Comparison of ENCODE assay signal across 1 cellular context in genomic region chr7:91628742-91629141, GRCh38.
TF ChIP-seq lines count a peak whose summit lies in the region.

No MANE protein-coding gene starts in this region.

TF ChIP-seq in WTC11, 78 proteins besides CTCF, POLR2A, EP300 and RAD21 (continued from another document):
- TF ChIP-seq ZNF281 (CRISPR knock-in tag; IDR thresholded peaks at IDR 0.05) (no peak), USF2 (CRISPR knock-in tag; IDR thresholded peaks at IDR 0.05) (no peak), JUN (CRISPR knock-in tag; IDR thresholded peaks at IDR 0.05) (no peak), NR2C2 (CRISPR knock-in tag; IDR thresholded peaks at IDR 0.05) (no peak), STAT6 (CRISPR knock-in tag; conservative IDR thresholded peaks at IDR 0.05; ENCODE audit: low read depth) (no peak), ELF4 (CRISPR knock-in tag; IDR thresholded peaks at IDR 0.05; ENCODE audit: low read depth) (no peak), ZNF263 (CRISPR knock-in tag; IDR thresholded peaks at IDR 0.05; ENCODE audit: low read depth) (no peak), MXD4 (CRISPR knock-in tag; IDR thresholded peaks at IDR 0.05; ENCODE audit: borderline replicate concordance) (no peak), AFF4 (CRISPR knock-in tag; IDR thresholded peaks at IDR 0.05; ENCODE audit: borderline replicate concordance) (no peak)
TF ChIP-seq in WTC11: peak in this region for 0.
